Comparison of ENCODE assay signal across 8 cellular contexts in genomic region chr6:43771858-43772570, GRCh38. TPM values are rescaled to one million over a fixed set of nuclear protein-coding genes. Genes with fewer than 3 reads are reported as not detected.
A peak's percentile ranks its signal among the peaks of the same experiment; 100 is the strongest.
DNase-seq lines count a peak whose midpoint lies in the region; TF ChIP-seq lines count a peak whose summit lies in the region.

No MANE protein-coding gene starts in this region.

- H4K5ac ChIP-seq in H9 (ENCODE audit: insufficient read length, low read depth, low read length): peak overlapping the region; percentile 65

- DNase-seq in C1 segment of cervical spinal cord (lab: John Stamatoyannopoulos, UW) (peak in 10 of 14 donors; percentile 17 to 70 (median 52)), H9 (peak; percentile 52), left ventricle myocardium inferior (peak; percentile 78), posterior vena cava (ENCODE audit: low spot score) (peak; percentile 93), NCI-H1436 treated with DMSO at 0.1 percent for 48 hours (lab: John Stamatoyannopoulos, UW) (no peak), GOT3 (lab: John Stamatoyannopoulos, UW) (no peak)
- peak; percentile 42 for DNase-seq in activated naive CD8-positive, alpha-beta T cell treated with anti-CD3 and anti-CD28 coated beads, Interleukin-2, amount 50 U/mL, for 16 hours (ENCODE audit: low read depth, low spot score)

- peaks cover 5% of the 10 kb centered on the region; the same call in 1 of the 2 replicates for H3K4me1 ChIP-seq in H9 (ENCODE audit: insufficient read depth, low read length)
- H3K4me1 ChIP-seq in left ventricle myocardium inferior: peaks cover 90% of the 10 kb centered on the region

- H4K91ac ChIP-seq in H9 (ENCODE audit: insufficient read length, low read depth, low read length): peak overlapping the region; percentile 91

- H3K79me1 ChIP-seq in H9 (ENCODE audit: insufficient read depth, low read depth, low read length, poor library complexity, severe bottlenecking): no peaks in the 10 kb centered on the region

- TF ChIP-seq CTCF in H9 (conservative IDR thresholded peaks at IDR 0.05) (no peak), left ventricle myocardium inferior (IDR thresholded peaks at IDR 0.05; ENCODE audit: borderline replicate concordance) (no peak)

- peaks cover 19% of the 10 kb centered on the region for H3K23me2 ChIP-seq in H9 (ENCODE audit: insufficient read length, low read depth, low read length, poor library complexity, severe bottlenecking)

- H3K79me2 ChIP-seq in H9 (ENCODE audit: insufficient read depth, low read length): peaks cover 3% of the 10 kb centered on the region; the same call in 1 of the 2 replicates

- peak overlapping the region; percentile 93 for H3K4me2 ChIP-seq in H9 (ENCODE audit: insufficient read depth, insufficient read length, low read length)

- H3K9me3 ChIP-seq in H9 (ENCODE audit: control insufficient read depth, low read depth, low read length) (no peaks in the 10 kb centered on the region), left ventricle myocardium inferior (replicated peaks) (no peaks in the 10 kb centered on the region)

- peak overlapping the region; percentile 49; the same call in 1 of the 2 replicates for H3K4ac ChIP-seq in H9 (ENCODE audit: low read depth, low read length)

- H3K27me3 ChIP-seq in H9 (ENCODE audit: insufficient read depth, low read length) (no peaks in the 10 kb centered on the region), left ventricle myocardium inferior (ENCODE audit: low read depth) (no peaks in the 10 kb centered on the region)

- peak overlapping the region; percentile 65 for H2BK120ac ChIP-seq in H9 (ENCODE audit: low read depth, low read length, poor library complexity, severe bottlenecking)

- H3K9me3 Mint-ChIP-seq in H9: no peaks in the 10 kb centered on the region; a peak in 1 of 5 replicates

- no peak overlapping the region for H3T11ph ChIP-seq in H9 (ENCODE audit: low read length)

- H2BK12ac ChIP-seq in H9 (ENCODE audit: insufficient read length, low read depth, low read length): peak overlapping the region; percentile 37

- H4K8ac ChIP-seq in H9 (replicated peaks; ENCODE audit: insufficient read length, low read depth, low read length): no peak overlapping the region

- H2BK15ac ChIP-seq in H9 (ENCODE audit: low read depth, low read length): no peak overlapping the region

- no peak overlapping the region for H3K27ac ChIP-seq in H9 (ENCODE audit: insufficient read length, low read depth, low read length)
- peak overlapping the region; percentile 98 for H3K27ac ChIP-seq in left ventricle myocardium inferior (replicated peaks)

- H2BK20ac ChIP-seq in H9 (ENCODE audit: low read depth, low read length, poor library complexity, severe bottlenecking): no peak overlapping the region

- peak overlapping the region; percentile 83 for H3K9ac ChIP-seq in H9 (ENCODE audit: extremely low read depth, insufficient read length, low read length)

- H2AK5ac ChIP-seq in H9 (ENCODE audit: insufficient read length, low read length): no peak overlapping the region

- no peaks in the 10 kb centered on the region for H4K20me1 ChIP-seq in H9 (ENCODE audit: control insufficient read depth, insufficient read depth, insufficient read length)

- H3K36me3 Mint-ChIP-seq in H9 (ENCODE audit: insufficient read depth in 1 of 3, low read depth in 3 of 3): peaks cover 7 to 15% (median 7%) of the 10 kb centered on the region in 3 experiments

- H3K4me1 Mint-ChIP-seq in H9: peaks cover 42 to 53% of the 10 kb centered on the region in 2 experiments

- peak overlapping the region; percentile 95 for H3K4me3 ChIP-seq in left ventricle myocardium inferior

- peak overlapping the region; percentile 73 to 98 (median 88) for H3K27ac Mint-ChIP-seq in H9

- peak; percentile 38; the same call in 1 of the 2 replicates for TF ChIP-seq POLR2A in Raji (IDR thresholded peaks at IDR 0.05; ENCODE audit: insufficient read depth, low read depth, low read length)

- H3K23ac ChIP-seq in H9 (ENCODE audit: insufficient read length, low read depth, low read length): no peak overlapping the region

- peak overlapping the region; percentile 94 for H3K14ac ChIP-seq in H9 (ENCODE audit: insufficient read depth, low read length)

- peaks cover 21% of the 10 kb centered on the region for H3K36me3 ChIP-seq in left ventricle myocardium inferior

- H2AFZ ChIP-seq in H9 (ENCODE audit: low read length): no peak overlapping the region

- peak overlapping the region; percentile 87 to 98 for H3K4me3 Mint-ChIP-seq in H9

- H3K27me3 Mint-ChIP-seq in H9 (ENCODE audit: low read depth): no peaks in the 10 kb centered on the region

- no CpG with 5 or more reads among the region's 48 CpGs for WGBS in H9 (ENCODE audit: extremely low coverage, insufficient read length, low lambda C conversion rate)

- H2BK5ac ChIP-seq in H9 (ENCODE audit: insufficient read length, low read length): no peak overlapping the region

- peak overlapping the region; percentile 93 for H3K18ac ChIP-seq in H9 (ENCODE audit: insufficient read length, low read depth, low read length)

- intact Hi-C loops in left ventricle myocardium inferior (cut with micrococcal nuclease): no loop called here
- intact Hi-C loops in posterior vena cava (cut with DNase I): loop anchor here (5.0 to 10.0 kb wide), 2 partner anchors 105 to 183 kb away; no protein-coding TSS in a partner anchor

- no peak overlapping the region for H3K56ac ChIP-seq in H9 (ENCODE audit: insufficient read length, low read depth, low read length)

RNA-seq across cellular contexts. Expression of gene VEGFA, which starts 2.0 kb away (rescaled TPM):
- total RNA-seq in H9 (2021) (46.1 and 47.9 TPM in 2 replicates), left ventricle myocardium inferior (359 TPM), posterior vena cava (10 to 100 TPM; 88.4 to 91.7 TPM)

Comparison
In these comparisons a context has a peak if more than half of its experiments do, and no peak if none do; other contexts are left out.
1. DNase-seq: peak in C1 segment of cervical spinal cord (10 of 14), H9 (single experiment), activated naive CD8-positive, alpha-beta T cell treated with anti-CD3 and anti-CD28 coated beads, Interleukin-2, amount 50 U/mL, for 16 hours (single experiment), left ventricle myocardium inferior (single experiment) and posterior vena cava (single experiment); none in NCI-H1436 treated with DMSO at 0.1 percent for 48 hours (single experiment) and GOT3 (single experiment).